ENCODE assay signal across 11 cellular contexts in genomic region chr15:68580026-68580882, GRCh38. TPM values are rescaled to one million over a fixed set of nuclear protein-coding genes. Genes with fewer than 3 reads are reported as not detected.
DNase-seq lines count a peak whose midpoint lies in the region; ATAC-seq, FAIRE-seq and TF ChIP-seq lines count a peak whose summit lies in the region.
"Had no signal": no experiment of that assay in that cellular context is flagged by ENCODE, and none has a peak within 500 bp of the region (broad histone marks: within the 10 kb centered on the region; RNA-seq: fewer than 3 reads in every experiment).

No MANE protein-coding gene starts in this region.

- H3K36me3 ChIP-seq in endocrine pancreas (ENCODE audit: control insufficient read depth, insufficient read depth, low read length) (no peaks in the 10 kb centered on the region), upper lobe of left lung (no peaks in the 10 kb centered on the region), small intestine (ENCODE audit: control insufficient read depth in 2 of 2, insufficient read depth in 2 of 2, low read length in 2 of 2) (no peaks in the 10 kb centered on the region)
- H3K36me3 ChIP-seq in naive thymus-derived CD4-positive, alpha-beta T cell (ENCODE audit: control insufficient read depth in 2 of 3, insufficient read depth in 3 of 3, low read length in 3 of 3) = no peaks in the 10 kb centered on the region

- peak overlapping the region; percentile 41 for H3K4me3 Mint-ChIP-seq in activated naive CD4-positive, alpha-beta T cell treated with anti-CD3 and anti-CD28 coated beads, Interleukin-2, amount 50 U/mL, for 24 hours
- H3K4me3 Mint-ChIP-seq in activated naive CD4-positive, alpha-beta T cell treated with anti-CD3 and anti-CD28 coated beads for 36 hours = no peak overlapping the region
- H3K4me3 Mint-ChIP-seq in naive thymus-derived CD4-positive, alpha-beta T cell = peak overlapping the region in 9 of 10 donors; percentile 14 to 83 (median 60)

- WGBS in upper lobe of left lung, 2 donors = 87 to 90% methylated on average over 11 of the region's 11 CpGs
- 82 to 87% (median 84%) methylated on average over 11 of the region's 11 CpGs for WGBS in small intestine, 3 donors

- no peak for TF ChIP-seq POLR2A in upper lobe of left lung (IDR thresholded peaks at IDR 0.05)

- no peak overlapping the region for H3K27ac Mint-ChIP-seq in activated naive CD4-positive, alpha-beta T cell treated with anti-CD3 and anti-CD28 coated beads, Interleukin-2, amount 50 U/mL, for 24 hours
- H3K27ac Mint-ChIP-seq in activated naive CD4-positive, alpha-beta T cell treated with anti-CD3 and anti-CD28 coated beads for 36 hours = no peak overlapping the region
- H3K27ac Mint-ChIP-seq in naive thymus-derived CD4-positive, alpha-beta T cell = no peak overlapping the region

- FAIRE-seq in small intestine (lab: Jason Lieb, UNC) = no peak
- FAIRE-seq: endometrium had no signal

- peaks cover 12% of the 10 kb centered on the region for H3K4me1 Mint-ChIP-seq in activated naive CD4-positive, alpha-beta T cell treated with anti-CD3 and anti-CD28 coated beads, Interleukin-2, amount 50 U/mL, for 24 hours
- H3K4me1 Mint-ChIP-seq in activated naive CD4-positive, alpha-beta T cell treated with anti-CD3 and anti-CD28 coated beads for 36 hours (ENCODE audit: low read depth) = peaks cover 9% of the 10 kb centered on the region
- H3K4me1 Mint-ChIP-seq in naive thymus-derived CD4-positive, alpha-beta T cell = peaks cover 7 to 15% (median 11%) of the 10 kb centered on the region in 7 donors

- CTCF ChIA-PET in activated naive CD4-positive, alpha-beta T cell treated with anti-CD3 and anti-CD28 coated beads for 36 hours (lab: Charles Lee) = interaction anchor here (0.5 to 2.7 kb wide), 4 partner anchors 20 to 361 kb away, joined by 3 to 12 read pairs (median 4); no protein-coding TSS in a partner anchor
- CTCF ChIA-PET in naive thymus-derived CD4-positive, alpha-beta T cell (lab: Charles Lee) = interaction anchor here (0.5 kb wide), 1 partner anchor 298 kb away, joined by 3 read pairs; no protein-coding TSS in a partner anchor

- no peak for TF ChIP-seq CTCF in upper lobe of left lung (IDR thresholded peaks at IDR 0.05)

- H3K9ac ChIP-seq in endocrine pancreas (ENCODE audit: control insufficient read depth, insufficient read depth, low read length) = peak overlapping the region; percentile 11

- H3K36me3 Mint-ChIP-seq in activated naive CD4-positive, alpha-beta T cell treated with anti-CD3 and anti-CD28 coated beads, Interleukin-2, amount 50 U/mL, for 24 hours = no peaks in the 10 kb centered on the region
- no peaks in the 10 kb centered on the region for H3K36me3 Mint-ChIP-seq in activated naive CD4-positive, alpha-beta T cell treated with anti-CD3 and anti-CD28 coated beads for 36 hours (ENCODE audit: low read depth)
- H3K36me3 Mint-ChIP-seq in naive thymus-derived CD4-positive, alpha-beta T cell = no peaks in the 10 kb centered on the region

- H3K9me3 Mint-ChIP-seq in activated naive CD4-positive, alpha-beta T cell treated with anti-CD3 and anti-CD28 coated beads, Interleukin-2, amount 50 U/mL, for 24 hours = no peaks in the 10 kb centered on the region
- H3K9me3 Mint-ChIP-seq in activated naive CD4-positive, alpha-beta T cell treated with anti-CD3 and anti-CD28 coated beads for 36 hours = no peaks in the 10 kb centered on the region
- H3K9me3 Mint-ChIP-seq in naive thymus-derived CD4-positive, alpha-beta T cell = no peaks in the 10 kb centered on the region

- no peak for ATAC-seq in naive thymus-derived CD4-positive, alpha-beta T cell
- ATAC-seq in upper lobe of left lung (ENCODE audit: low FRiP score in 2 of 2) = peak in 1 of 2 donors; percentile 68
- no peak for ATAC-seq in GM21367 (IDR thresholded peaks at IDR 0.05; ENCODE audit: unreplicated experiment)

- no peaks in the 10 kb centered on the region for H3K27me3 ChIP-seq in endocrine pancreas (ENCODE audit: control insufficient read depth, insufficient read depth, low read length)
- H3K27me3 ChIP-seq in naive thymus-derived CD4-positive, alpha-beta T cell (ENCODE audit: control insufficient read depth in 2 of 2, insufficient read depth in 2 of 2, low read length in 2 of 2) = peaks cover 0 to 12% of the 10 kb centered on the region in 2 donors
- peaks cover 0 to 7% (median 3%) of the 10 kb centered on the region in 4 donors for H3K27me3 ChIP-seq in upper lobe of left lung
- peaks cover 5 to 8% of the 10 kb centered on the region in 2 donors for H3K27me3 ChIP-seq in small intestine (ENCODE audit: control insufficient read depth in 2 of 2, insufficient read depth in 2 of 2, low read length in 2 of 2)

- H3K27me3 Mint-ChIP-seq in activated naive CD4-positive, alpha-beta T cell treated with anti-CD3 and anti-CD28 coated beads, Interleukin-2, amount 50 U/mL, for 24 hours = peaks cover 28% of the 10 kb centered on the region
- H3K27me3 Mint-ChIP-seq in activated naive CD4-positive, alpha-beta T cell treated with anti-CD3 and anti-CD28 coated beads for 36 hours (ENCODE audit: low read depth) = peaks cover 38% of the 10 kb centered on the region
- peaks cover 26 to 54% (median 40%) of the 10 kb centered on the region in 5 donors for H3K27me3 Mint-ChIP-seq in naive thymus-derived CD4-positive, alpha-beta T cell

- no peaks in the 10 kb centered on the region for H3K4me1 ChIP-seq in endocrine pancreas (ENCODE audit: control insufficient read depth, insufficient read depth, low read length)
- peaks cover 0 to 7% of the 10 kb centered on the region in 2 donors for H3K4me1 ChIP-seq in naive thymus-derived CD4-positive, alpha-beta T cell (ENCODE audit: control insufficient read depth in 2 of 2, insufficient read depth in 2 of 2, low read length in 2 of 2)
- peaks cover 8 to 31% (median 18%) of the 10 kb centered on the region in 4 donors for H3K4me1 ChIP-seq in upper lobe of left lung
- H3K4me1 ChIP-seq in small intestine (ENCODE audit: control insufficient read depth in 2 of 2, insufficient read depth in 1 of 2, low read depth in 1 of 2, low read length in 1 of 2) = no peaks in the 10 kb centered on the region

- POLR2A ChIA-PET in naive thymus-derived CD4-positive, alpha-beta T cell (lab: Charles Lee) = no interaction called here

- H3K4me3 ChIP-seq in endocrine pancreas (ENCODE audit: control insufficient read depth, insufficient read depth, low read length) = no peak overlapping the region
- no peak overlapping the region for H3K4me3 ChIP-seq in naive thymus-derived CD4-positive, alpha-beta T cell (ENCODE audit: low read length)
- peak overlapping the region in 2 of 4 donors; percentile 64 to 83 for H3K4me3 ChIP-seq in upper lobe of left lung
- H3K4me3 ChIP-seq in small intestine (ENCODE audit: low read depth in 1 of 2, low read length in 2 of 2) = no peak overlapping the region

- intact Hi-C loops in activated naive CD4-positive, alpha-beta T cell treated with anti-CD3 and anti-CD28 coated beads for 36 hours (cut with micrococcal nuclease) = no loop called here
- intact Hi-C loops in naive thymus-derived CD4-positive, alpha-beta T cell (cut with micrococcal nuclease) = no loop called here

- DNase-seq in activated naive CD4-positive, alpha-beta T cell treated with anti-CD3 and anti-CD28 coated beads for 36 hours = no peak
- no peak for DNase-seq in naive thymus-derived CD4-positive, alpha-beta T cell
- DNase-seq in upper lobe of left lung = peak in 1 of 2 donors; percentile 38
- no peak for DNase-seq in small intestine
- DNase-seq in activated CD4-positive, alpha-beta T cell treated with anti-CD3 and anti-CD28 coated beads, Interleukin-2, amount 50 U/mL, for 1 hour = no peak
- DNase-seq: Kasumi-1; stimulated activated CD8-positive, alpha-beta memory T cell treated with anti-CD3 and anti-CD28 coated beads, Interleukin-4, amount 100 ng/mL, for 48 hours had no signal

- no peaks in the 10 kb centered on the region for H3K9me3 ChIP-seq in endocrine pancreas (ENCODE audit: control insufficient read depth, low read length)
- H3K9me3 ChIP-seq in naive thymus-derived CD4-positive, alpha-beta T cell (ENCODE audit: control insufficient read depth in 2 of 3, low read length in 3 of 3) = no peaks in the 10 kb centered on the region
- no peaks in the 10 kb centered on the region for H3K9me3 ChIP-seq in upper lobe of left lung
- H3K9me3 ChIP-seq in small intestine (ENCODE audit: control insufficient read depth, low read depth) = no peaks in the 10 kb centered on the region

- H3K27ac ChIP-seq in naive thymus-derived CD4-positive, alpha-beta T cell (ENCODE audit: low read depth, low read length) = no peak overlapping the region
- peak overlapping the region in 3 of 4 donors; percentile 44 to 90 (median 50) for H3K27ac ChIP-seq in upper lobe of left lung
- peak overlapping the region in 1 of 2 donors; percentile 5 for H3K27ac ChIP-seq in small intestine (ENCODE audit: low read depth in 1 of 2, low read length in 1 of 2)

- no peak for TF ChIP-seq EP300 in upper lobe of left lung (IDR thresholded peaks at IDR 0.05)

RNA-seq across cellular contexts. Expression of gene CORO2B, which starts 1.5 kb away (rescaled TPM):
- not detected for total RNA-seq in activated naive CD4-positive, alpha-beta T cell treated with anti-CD3 and anti-CD28 coated beads for 36 hours
- total RNA-seq in naive thymus-derived CD4-positive, alpha-beta T cell = under 1 TPM in 1 of 5 experiments, not detected in 4; 0.15 TPM
- not detected for polyA plus RNA-seq in naive thymus-derived CD4-positive, alpha-beta T cell
- total RNA-seq in upper lobe of left lung = 1 to 10 TPM in 5 of 6 donors, under 1 TPM in 1; 0.79 to 9.0 (median 2.0) TPM
- polyA plus RNA-seq in small intestine = 1 to 10 TPM; 1.3 to 3.0 (median 1.4) TPM
